9 cellular contexts compared by ENCODE assay signal in genomic region chr7:97285348-97285747, GRCh38.
"Had no signal": no experiment of that assay in that cellular context is flagged by ENCODE, and none has a peak within 500 bp of the region (broad histone marks: within the 10 kb centered on the region; RNA-seq: fewer than 3 reads in every experiment).

No MANE protein-coding gene starts in this region.

- H3K4me1 ChIP-seq: HAP-1 had no signal

- DNase-seq: GM23248, GOT3, H7, H9, HCEC 1CT, HFFc6 had no signal

- H3K4me3 ChIP-seq: GM23248, GM23338, HAP-1 had no signal

- H3K27ac Mint-ChIP-seq: GM23338, H9, HFFc6 had no signal

- H3K9me3 ChIP-seq: HAP-1 had no signal

- H3K4me3 Mint-ChIP-seq: GM23338, H9, HFFc6 had no signal

- H3K36me3 ChIP-seq: HAP-1 had no signal

- H3K9me3 Mint-ChIP-seq: H9 had no signal

- ATAC-seq: GM23338, HCT116 had no signal
